8 cellular contexts compared by ENCODE assay signal in the genomic region with DNA sequence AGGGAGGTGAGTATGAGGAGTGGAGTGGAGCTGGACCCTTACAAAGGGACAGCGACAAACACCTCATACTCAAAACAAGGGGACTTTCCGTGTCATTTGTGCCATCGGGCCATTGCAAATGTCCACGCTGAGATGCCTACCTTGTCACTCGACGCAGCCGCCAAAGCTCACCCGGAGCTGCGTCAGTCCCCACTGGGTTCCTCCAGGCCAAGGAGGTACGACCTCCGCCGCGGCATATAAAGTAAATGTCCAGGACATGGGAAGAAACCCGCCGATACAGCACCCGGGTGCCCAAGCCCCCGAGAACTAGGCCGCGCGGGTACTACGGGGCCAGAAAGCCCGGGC. TPM values are rescaled to one million over a fixed set of nuclear protein-coding genes. Genes with fewer than 3 reads are reported as not detected.
DNase-seq lines count a peak whose midpoint lies in the region; ATAC-seq and TF ChIP-seq lines count a peak whose summit lies in the region.
"Not testable (repeated sequence)": the region's sequence is repeated elsewhere in the genome, so short reads cannot be mapped to it uniquely, and the experiment has no call there.

No MANE protein-coding gene starts in this region.

- H3K4me3 ChIP-seq in A673 (ENCODE audit: low read depth, low read length, poor library complexity, severe bottlenecking), result peak overlapping the region; percentile 49
- H3K4me3 ChIP-seq in HAP-1, result peak overlapping the region; percentile 41
- H3K4me3 ChIP-seq in adipocyte (ENCODE audit: low read length), result peak overlapping the region; percentile 78
- peak overlapping the region; percentile 50 for H3K4me3 ChIP-seq in iPS-18c (ENCODE audit: insufficient read depth, low read depth, low read length)

- not testable (repeated sequence) for H3K27me3 ChIP-seq in A673 (replicated peaks; ENCODE audit: insufficient read depth, low read depth, low read length, poor library complexity); HAP-1 (ENCODE audit: low read depth); adipocyte (replicated peaks; ENCODE audit: control insufficient read depth, insufficient read depth, low read length)

- H3K9ac ChIP-seq in adipocyte (ENCODE audit: low read length), result peak overlapping the region; percentile 79

- not testable (repeated sequence) for ATAC-seq in activated B cell treated with CpG ODN at 0.5 μM for 24 hours (ENCODE audit: low read depth); stimulated activated naive B cell treated with anti-CD40 and anti-IgM and Interleukin-4, amounts not matched to agents 10 μg/mL and 1 μg/mL and 100 μg/mL, for 72 hours (replicated peaks)

- not testable (repeated sequence) for TF ChIP-seq CTCF in A673 (conservative IDR thresholded peaks at IDR 0.05; ENCODE audit: low read depth, low read length); activated B cell treated with CpG ODN at 0.5 μM for 24 hours (IDR thresholded peaks at IDR 0.05); endothelial cell (IDR thresholded peaks at IDR 0.05; ENCODE audit: unreplicated experiment); nephron progenitor cell (IDR thresholded peaks at IDR 0.05)

- peak overlapping the region; percentile 63 for H3K27ac Mint-ChIP-seq in activated B cell treated with CpG ODN at 0.5 μM for 24 hours
- H3K27ac Mint-ChIP-seq in endothelial cell (ENCODE audit: unreplicated experiment); nephron progenitor cell: not testable (repeated sequence)
- peak overlapping the region; percentile 95 for H3K27ac Mint-ChIP-seq in stimulated activated naive B cell treated with anti-CD40 and anti-IgM and Interleukin-4, amounts not matched to agents 10 μg/mL and 1 μg/mL and 100 μg/mL, for 72 hours

- in situ Hi-C loops in HAP-1 (cut with MboI; ENCODE audit: low sequenced_read_pairs), result not testable (repeated sequence)

- not testable (repeated sequence) for H3K4me1 Mint-ChIP-seq in activated B cell treated with CpG ODN at 0.5 μM for 24 hours; endothelial cell (ENCODE audit: unreplicated experiment)
- peaks cover 22% of the 10 kb centered on the region for H3K4me1 Mint-ChIP-seq in nephron progenitor cell
- H3K4me1 Mint-ChIP-seq in stimulated activated naive B cell treated with anti-CD40 and anti-IgM and Interleukin-4, amounts not matched to agents 10 μg/mL and 1 μg/mL and 100 μg/mL, for 72 hours, result peaks cover 7 to 24% of the 10 kb centered on the region in 2 donors

- not testable (repeated sequence) for H3K27me3 Mint-ChIP-seq in activated B cell treated with CpG ODN at 0.5 μM for 24 hours; endothelial cell (ENCODE audit: unreplicated experiment); nephron progenitor cell (ENCODE audit: low read depth, poor library complexity); stimulated activated naive B cell treated with anti-CD40 and anti-IgM and Interleukin-4, amounts not matched to agents 10 μg/mL and 1 μg/mL and 100 μg/mL, for 72 hours

- H3K9me3 ChIP-seq in A673 (ENCODE audit: low read depth, low read length, poor library complexity, severe bottlenecking); HAP-1; adipocyte (ENCODE audit: control insufficient read depth, low read length); iPS-18c (ENCODE audit: control insufficient read depth, insufficient read depth, low read length): not testable (repeated sequence)

- not testable (repeated sequence) for H3K9me3 Mint-ChIP-seq in activated B cell treated with CpG ODN at 0.5 μM for 24 hours; endothelial cell (ENCODE audit: unreplicated experiment); nephron progenitor cell; stimulated activated naive B cell treated with anti-CD40 and anti-IgM and Interleukin-4, amounts not matched to agents 10 μg/mL and 1 μg/mL and 100 μg/mL, for 72 hours

- intact Hi-C loops in A673 (cut with micrococcal nuclease; ENCODE audit: unreplicated experiment), result loop anchor here (5.0 kb wide), 1 partner anchor 175 kb away; a partner anchor contains a TSS
- intact Hi-C loops in activated B cell treated with CpG ODN at 0.5 μM for 24 hours (cut with micrococcal nuclease), result not testable (repeated sequence)

- not testable (repeated sequence) for BruUV-seq in A673 (replicated peaks; lab: Mats Ljungman, UMichigan)

- CTCF ChIA-PET in A673 (lab: Charles Lee), result interaction anchor here (0.9 kb wide), 1 partner anchor 173 kb away, joined by 3 read pairs; no protein-coding TSS in a partner anchor
- CTCF ChIA-PET in activated B cell treated with CpG ODN at 0.5 μM for 24 hours (lab: Charles Lee), result interaction anchor here (0.9 kb wide), 1 partner anchor 309 kb away, joined by 3 read pairs; no protein-coding TSS in a partner anchor

- not testable (repeated sequence) for H3K36me3 Mint-ChIP-seq in activated B cell treated with CpG ODN at 0.5 μM for 24 hours (ENCODE audit: low read depth); endothelial cell (ENCODE audit: low read depth, unreplicated experiment); nephron progenitor cell (ENCODE audit: low read depth); stimulated activated naive B cell treated with anti-CD40 and anti-IgM and Interleukin-4, amounts not matched to agents 10 μg/mL and 1 μg/mL and 100 μg/mL, for 72 hours

- not testable (repeated sequence) for H3K4me1 ChIP-seq in A673 (ENCODE audit: insufficient read depth, low read length, poor library complexity, severe bottlenecking); HAP-1; adipocyte (ENCODE audit: control insufficient read depth, insufficient read depth, low read length)

- POLR2A ChIA-PET in A673 (lab: Charles Lee; ENCODE audit: low non-redundant PET); activated B cell treated with CpG ODN at 0.5 μM for 24 hours (lab: Charles Lee): not testable (repeated sequence)

- peak overlapping the region; percentile 47 for H3K27ac ChIP-seq in A673 (ENCODE audit: low read depth, low read length, poor library complexity, severe bottlenecking)

- not testable (repeated sequence) for H3K36me3 ChIP-seq in A673 (ENCODE audit: insufficient read depth, low read length, poor library complexity, severe bottlenecking); HAP-1 (replicated peaks); adipocyte (ENCODE audit: control insufficient read depth, insufficient read depth, low read length, severe bottlenecking)

- not testable (repeated sequence) for DNase-seq in A673 (ENCODE audit: low spot score); HAP-1 (ENCODE audit: low spot score in 2 of 2); activated B cell treated with CpG ODN at 0.5 μM for 24 hours; adipocyte (ENCODE audit: low read depth); endothelial cell (ENCODE audit: low spot score); nephron progenitor cell; stimulated activated naive B cell treated with anti-CD40 and anti-IgM and Interleukin-4, amounts not matched to agents 10 μg/mL and 1 μg/mL and 100 μg/mL, for 72 hours

- peak overlapping the region; percentile 82 for H3K4me3 Mint-ChIP-seq in activated B cell treated with CpG ODN at 0.5 μM for 24 hours
- peak overlapping the region; percentile 87 for H3K4me3 Mint-ChIP-seq in endothelial cell (ENCODE audit: unreplicated experiment)
- peak overlapping the region; percentile 23 for H3K4me3 Mint-ChIP-seq in nephron progenitor cell
- peak overlapping the region; percentile 87 to 90 for H3K4me3 Mint-ChIP-seq in stimulated activated naive B cell treated with anti-CD40 and anti-IgM and Interleukin-4, amounts not matched to agents 10 μg/mL and 1 μg/mL and 100 μg/mL, for 72 hours

RNA-seq across cellular contexts. Expression of a gene that starts 1.1 kb away (rescaled TPM):
- 17.5 and 19.9 TPM in 2 replicates for total RNA-seq in A673 (2021)
- total RNA-seq in activated B cell treated with CpG ODN at 0.5 μM for 24 hours, result 16.4 and 26.6 TPM in 2 replicates
- 11.8 TPM for total RNA-seq in endothelial cell (ENCODE audit: unreplicated experiment)

RNA-seq across cellular contexts. Expression of a gene that starts 49.6 kb away (rescaled TPM):
- total RNA-seq in A673 (2021) (119 and 146 TPM in 2 replicates), activated B cell treated with CpG ODN at 0.5 μM for 24 hours (16.0 and 20.8 TPM in 2 replicates), endothelial cell (ENCODE audit: unreplicated experiment) (89.9 TPM)

Comparison
In these comparisons a context has a peak if more than half of its experiments do, and no peak if none do; other contexts are left out.
1. H3K4me3 Mint-ChIP-seq: peak in every context shown above with its lines; median percentile 88 in stimulated activated naive B cell treated with anti-CD40 and anti-IgM and Interleukin-4, amounts not matched to agents 10 μg/mL and 1 μg/mL and 100 μg/mL, for 72 hours; 87 in endothelial cell; 82 in activated B cell treated with CpG ODN at 0.5 μM for 24 hours; 23 in nephron progenitor cell.